In genomic region chr14:25814622-25815021, GRCh38 we compare ENCODE assay signal across 1 cellular context.
DNase-seq lines count a peak whose midpoint lies in the region; ATAC-seq, FAIRE-seq and TF ChIP-seq lines count a peak whose summit lies in the region.
"Not testable (repeated sequence)": the region's sequence is repeated elsewhere in the genome, so short reads cannot be mapped to it uniquely, and the experiment has no call there.

No MANE protein-coding gene starts in this region.

- H4K20me1 ChIP-seq in HepG2 (ENCODE audit: insufficient read depth, low read length), result not testable (repeated sequence)

- not testable (repeated sequence) for H2AFZ ChIP-seq in HepG2 (ENCODE audit: low read length)

- not testable (repeated sequence) for TF ChIP-seq CTCF in HepG2 (CRISPR knock-in tag; IDR thresholded peaks at IDR 0.05)

- H3K9me3 ChIP-seq in HepG2 (ENCODE audit: low read length), result peaks cover 99% of the 10 kb centered on the region

- H3K27me3 ChIP-seq in HepG2 (ENCODE audit: control insufficient read depth in 1 of 2, insufficient read depth in 2 of 2, low read length in 2 of 2), result not testable (repeated sequence)

- CTCF ChIA-PET in HepG2 (lab: Yijun Ruan, JAX; ENCODE audit: low intra/inter-chr PET ratio, low total read pairs), result not testable (repeated sequence)

- not testable (repeated sequence) for BruUV-seq in HepG2 (replicated peaks; lab: Mats Ljungman, UMichigan)

- not testable (repeated sequence) for DNase-seq in HepG2 (ENCODE audit: low spot score)

- TF ChIP-seq EP300 in HepG2 (IDR thresholded peaks at IDR 0.05; ENCODE audit: low read depth in 2 of 2, low read length in 2 of 2); HepG2 (CRISPR knock-in tag; IDR thresholded peaks at IDR 0.05; ENCODE audit: borderline replicate concordance): not testable (repeated sequence)

- TF ChIP-seq POLR2A in HepG2 (IDR thresholded peaks at IDR 0.05; ENCODE audit: insufficient read depth in 1 of 2, low read depth in 2 of 2, low read length in 2 of 2), result not testable (repeated sequence)

- H3K4me1 ChIP-seq in HepG2 (ENCODE audit: insufficient read depth, low read length), result not testable (repeated sequence)

- not testable (repeated sequence) for H3K9ac ChIP-seq in HepG2 (ENCODE audit: insufficient read depth, low read depth, low read length)

- H3K27ac ChIP-seq in HepG2 (ENCODE audit: extremely low read length, insufficient read depth, low read length), result not testable (repeated sequence)

- H3K4me2 ChIP-seq in HepG2 (ENCODE audit: low read depth, low read length), result not testable (repeated sequence)

- H3K79me2 ChIP-seq in HepG2 (ENCODE audit: insufficient read depth, low read length), result not testable (repeated sequence)

- WGBS in HepG2 (ENCODE audit: low lambda C conversion rate), result 6% methylated on average over 3 of the region's 3 CpGs

- POLR2A ChIA-PET in HepG2 (lab: Yijun Ruan, JAX), result not testable (repeated sequence)

- in situ Hi-C loops in HepG2 (cut with HindIII; ENCODE audit: extremely low pct_ligation_motif_present, low pct_unique_long_range_greater_than_20kb), result not testable (repeated sequence)

- not testable (repeated sequence) for TF ChIP-seq RAD21 in HepG2 (CRISPR knock-in tag; IDR thresholded peaks at IDR 0.05)

- H3K36me3 ChIP-seq in HepG2 (replicated peaks in 1 of 2; ENCODE audit: control insufficient read depth in 1 of 2, insufficient read depth in 2 of 2, low read length in 2 of 2), result not testable (repeated sequence)

- not testable (repeated sequence) for H3K4me3 ChIP-seq in HepG2 (replicated peaks in 1 of 3; ENCODE audit: insufficient read depth in 1 of 3, low read depth in 2 of 3, low read length in 3 of 3)

- ATAC-seq in HepG2, result not testable (repeated sequence)

- intact Hi-C loops in HepG2 (cut with micrococcal nuclease; ENCODE audit: unreplicated experiment), result not testable (repeated sequence)

- not testable (repeated sequence) for FAIRE-seq in HepG2 (lab: Jason Lieb, UNC)

TF ChIP-seq in HepG2, 621 proteins besides CTCF, POLR2A, EP300 and RAD21:
- TF ChIP-seq IKZF1 (IDR thresholded peaks at IDR 0.05), result 0 out of 2 replicates have a peak, but pooled peaks have one; percentile 43
- TF ChIP-seq ATF7 (IDR thresholded peaks at IDR 0.05), result 0 out of 2 replicates have a peak, but pooled peaks have one; percentile 24
- TF ChIP-seq ATF7 (CRISPR knock-in tag; IDR thresholded peaks at IDR 0.05), result not testable (repeated sequence)
- TF ChIP-seq, protein P1, sequence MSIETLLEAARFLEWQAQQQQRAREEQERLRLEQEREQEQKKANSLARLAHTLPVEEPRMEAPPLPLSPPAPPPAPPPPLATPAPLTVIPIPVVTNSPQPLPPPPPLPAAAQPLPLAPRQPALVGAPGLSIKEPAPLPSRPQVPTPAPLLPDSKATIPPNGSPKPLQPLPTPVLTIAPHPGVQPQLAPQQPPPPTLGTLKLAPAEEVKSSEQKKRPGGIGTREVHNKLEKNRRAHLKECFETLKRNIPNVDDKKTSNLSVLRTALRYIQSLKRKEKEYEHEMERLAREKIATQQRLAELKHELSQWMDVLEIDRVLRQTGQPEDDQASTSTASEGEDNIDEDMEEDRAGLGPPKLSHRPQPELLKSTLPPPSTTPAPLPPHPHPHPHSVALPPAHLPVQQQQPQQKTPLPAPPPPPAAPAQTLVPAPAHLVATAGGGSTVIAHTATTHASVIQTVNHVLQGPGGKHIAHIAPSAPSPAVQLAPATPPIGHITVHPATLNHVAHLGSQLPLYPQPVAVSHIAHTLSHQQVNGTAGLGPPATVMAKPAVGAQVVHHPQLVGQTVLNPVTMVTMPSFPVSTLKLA (IDR thresholded peaks at IDR 0.05), result peak; percentile 95
